10 cellular contexts compared by ENCODE assay signal in genomic region chr16:67014641-67015315, GRCh38. TPM values are rescaled to one million over a fixed set of nuclear protein-coding genes. Genes with fewer than 3 reads are reported as not detected.
DNase-seq lines count a peak whose midpoint lies in the region; ATAC-seq and TF ChIP-seq lines count a peak whose summit lies in the region.
"Had no signal": no experiment of that assay in that cellular context is flagged by ENCODE, and none has a peak within 500 bp of the region (broad histone marks: within the 10 kb centered on the region; RNA-seq: fewer than 3 reads in every experiment).

No MANE protein-coding gene starts in this region.

- peak overlapping the region in 1 of 2 experiments; percentile 53; a peak in 2 of 4 replicates for H3K4me3 ChIP-seq in DND-41 (ENCODE audit: low read depth in 1 of 2, low read length in 2 of 2)
- no peak overlapping the region for H3K4me3 ChIP-seq in PC-9
- H3K4me3 ChIP-seq in endodermal cell (ENCODE audit: low read length): peak overlapping the region; percentile 66
- H3K4me3 ChIP-seq in psoas muscle: peak overlapping the region; percentile 74

- H3K4me1 ChIP-seq in DND-41 (ENCODE audit: insufficient read depth, low read length): peaks cover 24% of the 10 kb centered on the region
- no peaks in the 10 kb centered on the region for H3K4me1 ChIP-seq in PC-9 (replicated peaks; ENCODE audit: insufficient read depth)
- peaks cover 4% of the 10 kb centered on the region for H3K4me1 ChIP-seq in endodermal cell (ENCODE audit: control insufficient read depth, insufficient read depth, low read length)
- peaks cover 9% of the 10 kb centered on the region for H3K4me1 ChIP-seq in psoas muscle

- BruUV-seq in PC-9 (replicated peaks; lab: Mats Ljungman, UMichigan): no TSS peak

- intact Hi-C loops in PC-9 (cut with micrococcal nuclease; ENCODE audit: unreplicated experiment): loop anchor here (1.0 to 5.0 kb wide), 5 partner anchors 37 to 453 kb away; partner anchors contain the start of gene NOL3
- intact Hi-C loops in psoas muscle (cut with DNase I): loop anchor here (5.0 to 10.0 kb wide), 3 partner anchors 88 to 143 kb away; partner anchors contain the start of genes FBXL8 (in 1 of the 2), PHAF1 (in 1 of the 2) and TRADD (in 1 of the 2)

- H3K9me3 Mint-ChIP-seq in endodermal cell: no peaks in the 10 kb centered on the region

- POLR2A ChIA-PET in PC-9 (lab: Charles Lee; ENCODE audit: unreplicated experiment): no interaction called here

- no peaks in the 10 kb centered on the region for H3K36me3 ChIP-seq in DND-41 (ENCODE audit: insufficient read depth, low read length)
- H3K36me3 ChIP-seq in PC-9 (ENCODE audit: low read depth): no peaks in the 10 kb centered on the region
- H3K36me3 ChIP-seq in endodermal cell (ENCODE audit: control insufficient read depth, insufficient read depth, low read length): no peaks in the 10 kb centered on the region
- H3K36me3 ChIP-seq in psoas muscle (ENCODE audit: insufficient read depth in 1 of 2, low read depth in 1 of 2): no peaks in the 10 kb centered on the region

- TF ChIP-seq CTCF in DND-41 (IDR thresholded peaks at IDR 0.05; ENCODE audit: borderline replicate concordance, extremely low read depth, low read length, poor library complexity, severe bottlenecking): no peak
- TF ChIP-seq CTCF in PC-9 (conservative IDR thresholded peaks at IDR 0.05): 0 out of 2 replicates have a peak, but pooled peaks have one; percentile 41
- TF ChIP-seq CTCF in endodermal cell (conservative IDR thresholded peaks at IDR 0.05): no peak
- no peak for TF ChIP-seq CTCF in psoas muscle (IDR thresholded peaks at IDR 0.05)

- H4K20me1 ChIP-seq in DND-41 (ENCODE audit: insufficient read depth, low read length) (peaks cover 14% of the 10 kb centered on the region), PC-9 (ENCODE audit: insufficient read depth) (no peaks in the 10 kb centered on the region)

- no peak overlapping the region for H3K27ac Mint-ChIP-seq in endodermal cell

- H3K4me3 Mint-ChIP-seq in endodermal cell: peak overlapping the region; percentile 52

- ATAC-seq in DND-41 (ENCODE audit: insufficient read depth, low read depth): no peak
- no peak for ATAC-seq in psoas muscle
- ATAC-seq in GM21576 (IDR thresholded peaks at IDR 0.05; ENCODE audit: unreplicated experiment): no peak
- ATAC-seq in GM18517 (IDR thresholded peaks at IDR 0.05; ENCODE audit: unreplicated experiment): no peak

- H3K27ac ChIP-seq in DND-41 (ENCODE audit: low read length): no peak overlapping the region
- no peak overlapping the region for H3K27ac ChIP-seq in PC-9
- no peak overlapping the region for H3K27ac ChIP-seq in endodermal cell (ENCODE audit: low read depth, low read length)
- H3K27ac ChIP-seq in psoas muscle: peak overlapping the region; percentile 58

- peak overlapping the region; percentile 85 for H3K4me2 ChIP-seq in DND-41 (ENCODE audit: insufficient read depth, low read length)
- H3K4me2 ChIP-seq in PC-9: no peak overlapping the region

- CTCF ChIA-PET in PC-9 (lab: Charles Lee): no interaction called here

- H2AFZ ChIP-seq in DND-41 (ENCODE audit: low read depth, low read length): 0 out of 2 replicates have a peak overlapping the region, but pooled peaks have one; percentile 48
- no peak overlapping the region for H2AFZ ChIP-seq in PC-9

- no peaks in the 10 kb centered on the region for H3K9me2 ChIP-seq in PC-9 (ENCODE audit: insufficient read depth)

- DNase-seq in DND-41 (no peak), PC-9 (no peak), endodermal cell (peak; percentile 46), psoas muscle (no peak), NCI-H446 (lab: John Stamatoyannopoulos, UW) (no peak)
- no peak for DNase-seq in stimulated activated CD4-positive, alpha-beta T cell treated with anti-CD3 and anti-CD28 coated beads, Interleukin-4, amount 100 ng/mL, for 24 hours
- DNase-seq: stimulated activated CD4-positive, alpha-beta T cell treated with anti-CD3 and anti-CD28 coated beads, Interleukin-1b, Interleukin-23, amount 100 ng/mL, for 48 hours; T-helper 9 cell had no signal

- H3K9ac ChIP-seq in DND-41 (ENCODE audit: low read depth, low read length) (peak overlapping the region; percentile 49; the same call in 1 of the 2 replicates), endodermal cell (ENCODE audit: extremely low read depth, low read length, poor library complexity, severe bottlenecking) (no peak overlapping the region)

- H3K79me2 ChIP-seq in DND-41 (ENCODE audit: insufficient read depth, low read length): no peaks in the 10 kb centered on the region
- H3K79me2 ChIP-seq in PC-9 (ENCODE audit: low read depth): no peaks in the 10 kb centered on the region

- WGBS in endodermal cell (ENCODE audit: insufficient coverage in 1 of 2, insufficient read length in 1 of 2), 2 experiments: 75 to 100% methylated on average over 1 to 4 of the region's 6 CpGs
- WGBS in psoas muscle, 3 donors: 44 to 57% (median 57%) methylated on average over 6 of the region's 6 CpGs

- no peaks in the 10 kb centered on the region for H3K36me3 Mint-ChIP-seq in endodermal cell (ENCODE audit: low read depth)

- H3K9me3 ChIP-seq in DND-41 (ENCODE audit: insufficient read depth, low read length, severe bottlenecking): no peaks in the 10 kb centered on the region
- H3K9me3 ChIP-seq in PC-9 (ENCODE audit: insufficient read depth, low read depth): no peaks in the 10 kb centered on the region
- no peaks in the 10 kb centered on the region for H3K9me3 ChIP-seq in endodermal cell (ENCODE audit: control insufficient read depth, low read length)
- H3K9me3 ChIP-seq in psoas muscle: no peaks in the 10 kb centered on the region

- H3K27me3 ChIP-seq in DND-41 (ENCODE audit: insufficient read depth, low read length, poor library complexity): peaks cover 25% of the 10 kb centered on the region
- peaks cover 20% of the 10 kb centered on the region for H3K27me3 ChIP-seq in PC-9 (ENCODE audit: insufficient read depth, low read depth)
- H3K27me3 ChIP-seq in endodermal cell (ENCODE audit: control insufficient read depth, insufficient read depth, low read length, poor library complexity, severe bottlenecking): peaks cover 30% of the 10 kb centered on the region
- no peaks in the 10 kb centered on the region for H3K27me3 ChIP-seq in psoas muscle (ENCODE audit: insufficient read depth in 3 of 3, low read length in 2 of 3)

- peaks cover 48% of the 10 kb centered on the region for H3K27me3 Mint-ChIP-seq in endodermal cell (ENCODE audit: insufficient read depth)

- peaks cover 1% of the 10 kb centered on the region for H3K4me1 Mint-ChIP-seq in endodermal cell

- H3F3A ChIP-seq in PC-9 (ENCODE audit: insufficient read depth, low read depth): peaks cover 6% of the 10 kb centered on the region; the same call in 1 of the 2 replicates

RNA-seq across cellular contexts. Expression of gene CBFB, which starts 14.2 kb away (rescaled TPM):
- total RNA-seq in PC-9 (2021): 58.7 and 63.3 TPM in 2 replicates
- 10 to 100 TPM; 93.9 to 95.2 TPM for total RNA-seq in endodermal cell
- 59.8 TPM for polyA plus RNA-seq in endodermal cell (2013, experiment 1 of 2)
- 69.1 TPM for polyA plus RNA-seq in endodermal cell (2013, experiment 2 of 2)
- total RNA-seq in psoas muscle: 10 to 100 TPM; 32.2 to 66.1 (median 56.7) TPM
- polyA plus RNA-seq in psoas muscle: 10 to 100 TPM; 24.3 to 56.3 (median 51.4) TPM

RNA-seq across cellular contexts. Expression of gene CES4A, which starts 26.4 kb away (rescaled TPM):
- total RNA-seq in PC-9 (2021): 2.5 and 3.1 TPM in 2 replicates
- 1 to 10 TPM; 3.0 to 3.8 TPM for total RNA-seq in endodermal cell
- 1.5 TPM for polyA plus RNA-seq in endodermal cell (2013, experiment 1 of 2)
- 1.9 TPM for polyA plus RNA-seq in endodermal cell (2013, experiment 2 of 2)
- total RNA-seq in psoas muscle: 10 to 100 TPM in 2 of 4 donors, 1 to 10 TPM in 2; 6.0 to 41.3 (median 10.4) TPM
- 1 to 10 TPM; 4.2 to 5.5 (median 4.4) TPM for polyA plus RNA-seq in psoas muscle

RNA-seq across cellular contexts. Expression of gene CES3, which starts 53.7 kb away (rescaled TPM):
- total RNA-seq in PC-9 (2021): 9.1 and 10.1 TPM in 2 replicates
- 1 to 10 TPM; 2.7 to 3.8 TPM for total RNA-seq in endodermal cell
- polyA plus RNA-seq in endodermal cell (2013, experiment 1 of 2): 6.9 TPM
- 3.8 TPM for polyA plus RNA-seq in endodermal cell (2013, experiment 2 of 2)
- total RNA-seq in psoas muscle: 10 to 100 TPM in 3 of 4 donors, 1 to 10 TPM in 1; 9.7 to 15.2 (median 13.5) TPM
- polyA plus RNA-seq in psoas muscle: 1 to 10 TPM in 2 of 3 donors, under 1 TPM in 1; 0.48 to 8.7 (median 8.5) TPM
